19 cellular contexts compared by ENCODE assay signal in the genomic region with DNA sequence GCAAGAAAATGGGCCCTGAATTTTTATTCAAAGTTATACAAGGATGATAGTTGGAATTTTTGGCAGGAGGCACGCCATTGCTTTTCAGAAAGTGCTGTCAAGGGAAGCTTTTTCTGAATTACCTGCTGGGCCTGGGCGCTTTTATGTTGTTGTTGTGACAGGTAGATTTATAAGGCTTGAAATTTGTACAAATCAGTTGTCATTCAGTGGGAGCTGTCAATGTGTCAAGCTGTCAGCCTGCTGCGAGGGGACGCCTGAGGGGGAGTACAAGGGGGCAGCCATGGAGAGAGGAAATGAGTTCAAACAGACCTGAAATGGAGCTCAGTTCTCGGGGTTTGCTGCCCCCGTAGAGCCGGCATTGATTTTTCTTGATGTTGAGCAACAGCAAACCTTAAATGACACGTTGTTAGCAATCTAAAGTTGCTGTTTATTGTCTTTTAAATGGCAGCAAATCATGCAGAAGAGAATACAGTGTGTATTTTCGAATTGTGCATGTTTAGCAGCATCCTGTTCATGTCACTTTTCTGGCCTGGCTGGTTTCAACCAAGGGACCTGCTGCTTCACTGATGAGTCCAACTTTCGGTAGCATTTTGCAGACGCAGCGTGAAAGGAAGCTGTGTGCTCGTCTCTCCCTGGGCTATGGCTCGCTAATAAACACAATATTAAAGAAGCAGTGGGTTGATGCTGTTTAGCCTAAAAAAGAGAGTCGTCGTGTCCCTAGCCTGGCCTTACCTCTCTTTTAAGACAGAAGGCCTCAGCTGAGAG.
DNase-seq lines count a peak whose midpoint lies in the region; ATAC-seq lines count a peak whose summit lies in the region.
"Had no signal": no experiment of that assay in that cellular context is flagged by ENCODE, and none has a peak within 500 bp of the region (broad histone marks: within the 10 kb centered on the region; RNA-seq: fewer than 3 reads in every experiment).

No MANE protein-coding gene starts in this region.

- DNase-seq in NCI-H2171 treated with DMSO at 0.1 percent for 48 hours (lab: John Stamatoyannopoulos, UW) (peak; percentile 52), NCI-H2171 (lab: John Stamatoyannopoulos, UW) (no peak), NCI-H345 (lab: John Stamatoyannopoulos, UW) (peak; percentile 69), left kidney (ENCODE audit: low read depth, low spot score) (peak; percentile 70), SHP77 treated with DMSO at 0.1 percent for 48 hours (lab: John Stamatoyannopoulos, UW) (no peak)
- DNase-seq in stimulated activated CD4-positive, alpha-beta T cell treated with anti-CD3 and anti-CD28 coated beads, Interleukin-4, amount 100 ng/mL, for 4 hours, result no peak
- no peak for DNase-seq in stimulated activated CD4-positive, alpha-beta T cell treated with anti-CD3 and anti-CD28 coated beads, Interleukin-1b, Interleukin-23, amount 100 ng/mL, for 48 hours
- DNase-seq: activated CD4-positive, alpha-beta T cell treated with anti-CD3 and anti-CD28 coated beads for 36 hours; activated CD8-positive, alpha-beta memory T cell treated with anti-CD3 and anti-CD28 coated beads, Interleukin-2, amount 50 U/mL, for 48 hours; activated CD8-positive, alpha-beta T cell treated with anti-CD3 and anti-CD28 coated beads for 36 hours; activated naive CD4-positive, alpha-beta T cell treated with Interleukin-2 at 50 U/mL for 16 hours; glutamatergic neuron; naive thymus-derived CD8-positive, alpha-beta T cell; NCI-H1092; NCI-H526; SIG-M5; stimulated activated naive CD8-positive, alpha-beta T cell treated with anti-CD3 and anti-CD28 coated beads, Interleukin-15, Interleukin-2, amounts not matched to agents 100 U/mL and 50 U/mL, for 24 hours; T1000 had no signal

- no peak for ATAC-seq in HG02678 (IDR thresholded peaks at IDR 0.05; ENCODE audit: unreplicated experiment)
- ATAC-seq: activated CD4-positive, alpha-beta T cell treated with anti-CD3 and anti-CD28 coated beads for 36 hours; activated CD8-positive, alpha-beta T cell treated with anti-CD3 and anti-CD28 coated beads for 36 hours; naive thymus-derived CD8-positive, alpha-beta T cell; stimulated activated naive CD8-positive, alpha-beta T cell treated with anti-CD3 and anti-CD28 coated beads, Interleukin-15, Interleukin-2, amounts not matched to agents 100 U/mL and 50 U/mL, for 24 hours had no signal

Comparison
In these comparisons a context has a peak if more than half of its experiments do, and no peak if none do; other contexts are left out.
1. DNase-seq: peak in NCI-H2171 treated with DMSO at 0.1 percent for 48 hours (single experiment), NCI-H345 (single experiment) and left kidney (single experiment); none in NCI-H2171 (single experiment), SHP77 treated with DMSO at 0.1 percent for 48 hours (single experiment), stimulated activated CD4-positive, alpha-beta T cell treated with anti-CD3 and anti-CD28 coated beads, Interleukin-4, amount 100 ng/mL, for 4 hours (0 of 2) and stimulated activated CD4-positive, alpha-beta T cell treated with anti-CD3 and anti-CD28 coated beads, Interleukin-1b, Interleukin-23, amount 100 ng/mL, for 48 hours (single experiment).